15 cellular contexts compared by ENCODE assay signal in genomic region chr6:90496617-90497016, GRCh38.
"Had no signal": no experiment of that assay in that cellular context is flagged by ENCODE, and none has a peak within 500 bp of the region (broad histone marks: within the 10 kb centered on the region; RNA-seq: fewer than 3 reads in every experiment).

No MANE protein-coding gene starts in this region.

- H3K36me3 ChIP-seq: ascending aorta, gastrocnemius medialis, tibial artery had no signal

- H3K4me1 ChIP-seq: ascending aorta, gastrocnemius medialis, tibial artery had no signal

- H3K4me2 ChIP-seq: smooth muscle cell had no signal

- H3K9me3 Mint-ChIP-seq: activated CD4-positive, alpha-beta memory T cell treated with anti-CD3 and anti-CD28 coated beads, Interleukin-2, amount 10 ng/mL, durations not matched to agents 7 days and 5 days; activated naive CD8-positive, alpha-beta T cell treated with anti-CD3 and anti-CD28 coated beads, Interleukin-2, amount 50 U/mL, for 24 hours; stimulated activated effector memory CD8-positive, alpha-beta T cell treated with anti-CD3 and anti-CD28 coated beads, Interleukin-12 subunit alpha, Interleukin-12 subunit beta, amount 100 ng/mL, for 72 hours had no signal

- DNase-seq: activated CD4-positive, alpha-beta memory T cell treated with anti-CD3 and anti-CD28 coated beads, Interleukin-2, amount 10 ng/mL, durations not matched to agents 7 days and 5 days; activated CD4-positive, alpha-beta T cell treated with anti-CD3 and anti-CD28 coated beads for 36 hours; activated CD8-positive, alpha-beta memory T cell treated with anti-CD3 and anti-CD28 coated beads, Interleukin-2, amount 50 U/mL, for 4 hours; activated naive CD4-positive, alpha-beta T cell treated with Interleukin-2 at 50 U/mL for 16 hours; activated naive CD8-positive, alpha-beta T cell treated with anti-CD3 and anti-CD28 coated beads, Interleukin-2, amount 50 U/mL, for 24 hours; gastrocnemius medialis; immature natural killer cell; left colon; mammary epithelial cell; T-helper 9 cell; tibial artery had no signal

- H3K4me3 ChIP-seq: ascending aorta, gastrocnemius medialis, smooth muscle cell, tibial artery had no signal

- H3K36me3 Mint-ChIP-seq: immature natural killer cell; stimulated activated effector memory CD8-positive, alpha-beta T cell treated with anti-CD3 and anti-CD28 coated beads, Interleukin-12 subunit alpha, Interleukin-12 subunit beta, amount 100 ng/mL, for 72 hours had no signal

- H3K9me3 ChIP-seq: ascending aorta, gastrocnemius medialis, tibial artery had no signal

- H3K4me1 Mint-ChIP-seq: activated naive CD8-positive, alpha-beta T cell treated with anti-CD3 and anti-CD28 coated beads, Interleukin-2, amount 50 U/mL, for 24 hours; immature natural killer cell; stimulated activated effector memory CD8-positive, alpha-beta T cell treated with anti-CD3 and anti-CD28 coated beads, Interleukin-12 subunit alpha, Interleukin-12 subunit beta, amount 100 ng/mL, for 72 hours had no signal

- H3K27ac ChIP-seq: ascending aorta, gastrocnemius medialis, tibial artery, VCaP had no signal

- H3K27ac Mint-ChIP-seq: activated CD4-positive, alpha-beta memory T cell treated with anti-CD3 and anti-CD28 coated beads, Interleukin-2, amount 10 ng/mL, durations not matched to agents 7 days and 5 days; activated CD4-positive, alpha-beta T cell treated with anti-CD3 and anti-CD28 coated beads for 36 hours; activated naive CD8-positive, alpha-beta T cell treated with anti-CD3 and anti-CD28 coated beads, Interleukin-2, amount 50 U/mL, for 24 hours; immature natural killer cell; stimulated activated effector memory CD8-positive, alpha-beta T cell treated with anti-CD3 and anti-CD28 coated beads, Interleukin-12 subunit alpha, Interleukin-12 subunit beta, amount 100 ng/mL, for 72 hours had no signal

- ATAC-seq: activated CD4-positive, alpha-beta T cell treated with anti-CD3 and anti-CD28 coated beads for 36 hours; activated naive CD8-positive, alpha-beta T cell treated with anti-CD3 and anti-CD28 coated beads, Interleukin-2, amount 50 U/mL, for 24 hours; gastrocnemius medialis; left colon had no signal

- H3K27me3 ChIP-seq: ascending aorta had no signal

- H3K4me3 Mint-ChIP-seq: activated CD4-positive, alpha-beta memory T cell treated with anti-CD3 and anti-CD28 coated beads, Interleukin-2, amount 10 ng/mL, durations not matched to agents 7 days and 5 days; activated CD4-positive, alpha-beta T cell treated with anti-CD3 and anti-CD28 coated beads for 36 hours; activated naive CD8-positive, alpha-beta T cell treated with anti-CD3 and anti-CD28 coated beads, Interleukin-2, amount 50 U/mL, for 24 hours; immature natural killer cell; stimulated activated effector memory CD8-positive, alpha-beta T cell treated with anti-CD3 and anti-CD28 coated beads, Interleukin-12 subunit alpha, Interleukin-12 subunit beta, amount 100 ng/mL, for 72 hours had no signal
